ENCODE assay signal across 10 cellular contexts in the genomic region with DNA sequence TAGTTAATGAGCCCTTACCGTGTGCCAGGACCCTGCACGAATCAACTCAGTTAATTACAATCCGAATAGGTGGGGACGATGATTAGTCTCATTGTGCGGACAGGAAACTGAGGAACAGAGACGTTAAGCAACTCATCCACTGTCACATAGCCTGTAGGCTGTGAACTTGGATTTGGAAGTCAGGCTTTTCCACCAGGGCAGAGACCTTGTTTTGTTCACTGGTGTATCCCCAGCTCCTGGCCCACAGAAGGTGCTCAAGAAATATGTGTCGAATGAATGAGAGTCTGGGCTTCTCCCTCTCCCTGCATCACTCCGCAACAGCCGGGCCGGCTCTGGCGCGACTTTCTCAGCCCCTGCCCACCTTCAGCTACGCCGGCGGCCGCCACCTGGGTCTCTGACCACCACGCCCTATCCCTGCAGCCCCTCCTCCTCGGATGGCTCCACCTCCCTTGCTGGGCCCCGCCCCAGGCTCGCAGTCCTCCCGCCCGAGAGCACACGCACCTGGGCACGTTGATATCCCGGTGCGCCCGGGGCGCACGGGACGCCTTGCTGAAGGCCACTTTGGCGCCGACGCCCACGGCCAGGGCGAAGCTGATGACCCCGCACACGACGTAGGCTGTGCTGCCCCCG.
DNase-seq lines count a peak whose midpoint lies in the region; ATAC-seq and TF ChIP-seq lines count a peak whose summit lies in the region.
"Had no signal": no experiment of that assay in that cellular context is flagged by ENCODE, and none has a peak within 500 bp of the region (broad histone marks: within the 10 kb centered on the region; RNA-seq: fewer than 3 reads in every experiment).

No MANE protein-coding gene starts in this region.

- H3K27ac Mint-ChIP-seq in central memory CD8-positive, alpha-beta T cell (ENCODE audit: low read depth) = no peak overlapping the region
- H3K27ac Mint-ChIP-seq in nephron progenitor cell = no peak overlapping the region

- peaks cover 73% of the 10 kb centered on the region for H3K27me3 Mint-ChIP-seq in central memory CD8-positive, alpha-beta T cell
- no peaks in the 10 kb centered on the region for H3K27me3 Mint-ChIP-seq in nephron progenitor cell (ENCODE audit: low read depth, poor library complexity)

- no peak for ATAC-seq in central memory CD8-positive, alpha-beta T cell (replicated peaks; ENCODE audit: extremely low read depth, poor library complexity, severe bottlenecking)
- ATAC-seq in HG03025 (IDR thresholded peaks at IDR 0.05; ENCODE audit: low FRiP score, unreplicated experiment) = no peak
- no peak for ATAC-seq in HG02884 (IDR thresholded peaks at IDR 0.05; ENCODE audit: unreplicated experiment)
- ATAC-seq in GM19351 (IDR thresholded peaks at IDR 0.05; ENCODE audit: unreplicated experiment) = no peak
- ATAC-seq: gastrocnemius medialis had no signal

- peaks cover 26% of the 10 kb centered on the region for H3K4me1 Mint-ChIP-seq in central memory CD8-positive, alpha-beta T cell
- H3K4me1 Mint-ChIP-seq in nephron progenitor cell = peaks cover 27% of the 10 kb centered on the region

- TF ChIP-seq CTCF in nephron progenitor cell (IDR thresholded peaks at IDR 0.05) = no peak

- H3K36me3 Mint-ChIP-seq in central memory CD8-positive, alpha-beta T cell (ENCODE audit: insufficient read depth) = peaks cover 3% of the 10 kb centered on the region
- H3K36me3 Mint-ChIP-seq in nephron progenitor cell (ENCODE audit: low read depth) = no peaks in the 10 kb centered on the region

- H3K4me3 Mint-ChIP-seq in central memory CD8-positive, alpha-beta T cell = peak overlapping the region; percentile 53
- H3K4me3 Mint-ChIP-seq in nephron progenitor cell = peak overlapping the region; percentile 23

- DNase-seq in NCI-H82 (lab: John Stamatoyannopoulos, UW) (peak; percentile 46), NCI-H82 treated with DMSO at 0.1 percent for 48 hours (lab: John Stamatoyannopoulos, UW; ENCODE audit: unreplicated experiment) (no peak), NCI-H146 (lab: John Stamatoyannopoulos, UW) (peak; percentile 88), nephron progenitor cell (no peak)
- DNase-seq in central memory CD8-positive, alpha-beta T cell (ENCODE audit: low spot score in 2 of 2) = no peak
- DNase-seq: gastrocnemius medialis, PC-3 had no signal

- no peaks in the 10 kb centered on the region for H3K9me3 Mint-ChIP-seq in central memory CD8-positive, alpha-beta T cell
- peaks cover 13% of the 10 kb centered on the region for H3K9me3 Mint-ChIP-seq in nephron progenitor cell

Comparison
In these comparisons a context has a peak if more than half of its experiments do, and no peak if none do; other contexts are left out.
1. DNase-seq: peak in NCI-H82 (single experiment) and NCI-H146 (single experiment); none in NCI-H82 treated with DMSO at 0.1 percent for 48 hours (single experiment), central memory CD8-positive, alpha-beta T cell (0 of 2) and nephron progenitor cell (single experiment).